ENCODE assay signal across 15 cellular contexts in the genomic region with DNA sequence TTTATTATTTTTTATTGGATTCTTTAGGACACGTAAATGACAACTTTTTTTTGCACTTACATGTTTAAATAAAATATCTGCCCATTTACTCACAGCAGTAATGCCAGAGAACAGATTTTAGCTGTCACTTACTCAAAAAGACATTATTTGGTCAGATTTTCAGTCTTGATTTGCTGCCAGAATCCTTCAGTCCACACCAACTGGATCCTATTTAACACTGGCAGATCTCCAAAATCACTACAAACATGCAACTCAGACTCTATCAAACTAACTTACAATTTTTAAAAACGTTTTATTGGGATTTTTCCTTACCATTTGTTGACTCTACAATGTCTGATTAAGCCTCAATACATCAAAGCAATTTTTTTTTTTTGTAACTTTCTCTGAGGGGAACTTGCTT. TPM values are rescaled to one million over a fixed set of nuclear protein-coding genes. Genes with fewer than 3 reads are reported as not detected.
A peak's percentile ranks its signal among the peaks of the same experiment; 100 is the strongest.
DNase-seq lines count a peak whose midpoint lies in the region; TF ChIP-seq lines count a peak whose summit lies in the region.
"Had no signal": no experiment of that assay in that cellular context is flagged by ENCODE, and none has a peak within 500 bp of the region (broad histone marks: within the 10 kb centered on the region; RNA-seq: fewer than 3 reads in every experiment).

No MANE protein-coding gene starts in this region.

- H3K4ac ChIP-seq in neuronal stem cell (ENCODE audit: low read length), result no peak overlapping the region

- H3K4me1 Mint-ChIP-seq in mesothelial cell of epicardium, result peaks cover 37% of the 10 kb centered on the region

- H3K27me3 Mint-ChIP-seq in mesothelial cell of epicardium (ENCODE audit: low read depth), result peaks cover 3% of the 10 kb centered on the region
- H3K27me3 Mint-ChIP-seq: brain had no signal

- H2AK5ac ChIP-seq in neuronal stem cell (ENCODE audit: low read depth, low read length), result no peak overlapping the region

- H3K14ac ChIP-seq in neuronal stem cell (ENCODE audit: low read length), result no peak overlapping the region

- no peak overlapping the region for H4K91ac ChIP-seq in neuronal stem cell (ENCODE audit: low read depth, low read length, poor library complexity)

- H3K9ac ChIP-seq in neuronal stem cell (ENCODE audit: low read depth, low read length, poor library complexity), result no peak overlapping the region

- no peak overlapping the region for H2BK15ac ChIP-seq in neuronal stem cell (ENCODE audit: low read length)

- H3K27ac ChIP-seq in neuronal stem cell (replicated peaks; ENCODE audit: low read length) (no peak overlapping the region), suprapubic skin (no peak overlapping the region)

- H2BK12ac ChIP-seq in neuronal stem cell (ENCODE audit: low read length), result no peak overlapping the region

- H3K23ac ChIP-seq in neuronal stem cell (ENCODE audit: low read depth, low read length, poor library complexity), result no peak overlapping the region

- no peak overlapping the region for H2BK5ac ChIP-seq in neuronal stem cell (ENCODE audit: low read length)

- TF ChIP-seq CTCF in astrocyte of the spinal cord (IDR thresholded peaks at IDR 0.05; ENCODE audit: low read depth, low read length) (no peak), mesothelial cell of epicardium (IDR thresholded peaks at IDR 0.05; ENCODE audit: unreplicated experiment) (no peak), suprapubic skin (IDR thresholded peaks at IDR 0.05) (no peak)

- H3K4me2 ChIP-seq in neuronal stem cell (ENCODE audit: insufficient read depth, low read length, poor library complexity, severe bottlenecking), result no peak overlapping the region

- no peak overlapping the region for H2BK120ac ChIP-seq in neuronal stem cell (ENCODE audit: low read depth, low read length)

- H3K79me1 ChIP-seq in neuronal stem cell (ENCODE audit: low read depth, low read length), result no peaks in the 10 kb centered on the region

- no peak overlapping the region for H3K4me3 Mint-ChIP-seq in mesothelial cell of epicardium

- DNase-seq in COR-L47 (lab: John Stamatoyannopoulos, UW) (peak; percentile 78), NCI-H1105 (lab: John Stamatoyannopoulos, UW) (peak; percentile 42), astrocyte of the spinal cord (ENCODE audit: low read depth, low spot score) (peak; percentile 77), mesothelial cell of epicardium (ENCODE audit: low spot score in 2 of 2, unreplicated experiment in 2 of 2) (no peak), neuronal stem cell (ENCODE audit: low spot score) (no peak), NCI-H2227 treated with DMSO at 0.1 percent for 48 hours (lab: John Stamatoyannopoulos, UW) (no peak), suprapubic skin (ENCODE audit: low spot score in 2 of 2) (no peak)
- DNase-seq in activated CD8-positive, alpha-beta memory T cell treated with anti-CD3 and anti-CD28 coated beads for 24 hours, result no peak
- DNase-seq: DMS153, glutamatergic neuron, MG63, midbrain had no signal

- peak overlapping the region; percentile 51 for H3K27ac Mint-ChIP-seq in mesothelial cell of epicardium

- in situ Hi-C loops in astrocyte of the spinal cord (cut with HindIII; ENCODE audit: low sequenced_read_pairs), result no loop called here

- no peaks in the 10 kb centered on the region for H3K36me3 Mint-ChIP-seq in mesothelial cell of epicardium
- H3K36me3 Mint-ChIP-seq: brain had no signal

- H3K9me3 Mint-ChIP-seq in mesothelial cell of epicardium, result no peaks in the 10 kb centered on the region

- no peak overlapping the region for H2AFZ ChIP-seq in neuronal stem cell (ENCODE audit: low read length)

- no peaks in the 10 kb centered on the region for H3K36me3 ChIP-seq in neuronal stem cell (replicated peaks in 1 of 2; ENCODE audit: control insufficient read depth in 2 of 2, insufficient read depth in 2 of 2, low read length in 2 of 2)
- no peaks in the 10 kb centered on the region for H3K36me3 ChIP-seq in suprapubic skin

- H3K9me3 ChIP-seq in neuronal stem cell (replicated peaks in 1 of 2; ENCODE audit: control insufficient read depth in 2 of 2, insufficient read depth in 1 of 2, low read depth in 1 of 2, low read length in 2 of 2) (no peaks in the 10 kb centered on the region), suprapubic skin (no peaks in the 10 kb centered on the region)
- H3K9me3 ChIP-seq: MG63 had no signal

- no CpG with 5 or more reads among the region's 2 CpGs for WGBS in neuronal stem cell (ENCODE audit: extremely low coverage in 2 of 2, insufficient read length in 2 of 2, insufficient replicate concordance in 1 of 2), 2 donors
- WGBS in suprapubic skin, result 24% methylated on average over 2 of the region's 2 CpGs

- no peaks in the 10 kb centered on the region for H3K4me1 ChIP-seq in neuronal stem cell (ENCODE audit: control insufficient read depth in 2 of 2, insufficient read depth in 1 of 2, low read depth in 1 of 2, low read length in 2 of 2)
- H3K4me1 ChIP-seq in suprapubic skin, result peaks cover 5% of the 10 kb centered on the region

- H3K27me3 ChIP-seq in neuronal stem cell (ENCODE audit: control insufficient read depth in 3 of 3, insufficient read depth in 3 of 3, low read depth in 1 of 3, low read length in 3 of 3) (no peaks in the 10 kb centered on the region), suprapubic skin (no peaks in the 10 kb centered on the region)
- H3K27me3 ChIP-seq: MG63 had no signal

- TF ChIP-seq EP300 in suprapubic skin (IDR thresholded peaks at IDR 0.05), result no peak

- no peak overlapping the region for H3K4me3 ChIP-seq in astrocyte of the spinal cord (ENCODE audit: low read depth, low read length)
- no peak overlapping the region for H3K4me3 ChIP-seq in neuronal stem cell (ENCODE audit: low read length in 2 of 2)
- H3K4me3 ChIP-seq in suprapubic skin, result no peak overlapping the region
- H3K4me3 ChIP-seq: MG63, smooth muscle cell had no signal

- no peak for TF ChIP-seq POLR2A in suprapubic skin (IDR thresholded peaks at IDR 0.05)

- no peak overlapping the region for H3K18ac ChIP-seq in neuronal stem cell (ENCODE audit: low read length)

- H4K8ac ChIP-seq in neuronal stem cell (ENCODE audit: low read depth, low read length), result no peak overlapping the region

RNA-seq across cellular contexts. Expression of a gene that starts 11.1 kb away (rescaled TPM):
- not detected in 3 replicates for total RNA-seq in mesothelial cell of epicardium
- not detected for polyA plus RNA-seq in neuronal stem cell (2013, experiment 1 of 2)
- not detected for polyA plus RNA-seq in neuronal stem cell (2013, experiment 2 of 2)
- not detected for total RNA-seq in suprapubic skin
- total RNA-seq: smooth muscle cell; T-helper 2 cell treated with Interferon-gamma antibody and Interleukin-4, amounts not matched to agents 100 ng/mL and 5 ng/mL, for 36 hours had no signal
- polyA plus RNA-seq: smooth muscle cell had no signal

Comparison
In these comparisons a context has a peak if more than half of its experiments do, and no peak if none do; other contexts are left out.
1. DNase-seq: peak in COR-L47 (single experiment), NCI-H1105 (single experiment) and astrocyte of the spinal cord (single experiment); none in mesothelial cell of epicardium (0 of 2), activated CD8-positive, alpha-beta memory T cell treated with anti-CD3 and anti-CD28 coated beads for 24 hours (single experiment), neuronal stem cell (single experiment), NCI-H2227 treated with DMSO at 0.1 percent for 48 hours (single experiment) and suprapubic skin (0 of 2).